In genomic region chr12:40207551-40207950, GRCh38 we compare ENCODE assay signal across 21 cellular contexts. TPM values are rescaled to one million over a fixed set of nuclear protein-coding genes. Genes with fewer than 3 reads are reported as not detected.
DNase-seq lines count a peak whose midpoint lies in the region; ATAC-seq, FAIRE-seq and TF ChIP-seq lines count a peak whose summit lies in the region.
"Had no signal": no experiment of that assay in that cellular context is flagged by ENCODE, and none has a peak within 500 bp of the region (broad histone marks: within the 10 kb centered on the region; RNA-seq: fewer than 3 reads in every experiment).

No MANE protein-coding gene starts in this region.

- no peaks in the 10 kb centered on the region for H3K36me3 Mint-ChIP-seq in MCF 10A (ENCODE audit: insufficient read depth, unreplicated experiment)

- dilution Hi-C loops in keratinocyte (cut with MboI; ENCODE audit: extremely low pct_ligation_motif_present, low sequenced_read_pairs), result no loop called here

- H3K9ac ChIP-seq in keratinocyte (ENCODE audit: control insufficient read depth, extremely low read depth, insufficient read depth, low read length), result no peak overlapping the region
- H3K9ac ChIP-seq: KMS-11 had no signal

- ATAC-seq in HG03378 (IDR thresholded peaks at IDR 0.05; ENCODE audit: unreplicated experiment) (no peak), GM21515 (IDR thresholded peaks at IDR 0.05; ENCODE audit: unreplicated experiment) (no peak), HG03039 (IDR thresholded peaks at IDR 0.05; ENCODE audit: unreplicated experiment) (no peak)

- H3K9me3 Mint-ChIP-seq in MCF 10A (ENCODE audit: unreplicated experiment), result no peaks in the 10 kb centered on the region
- H3K9me3 Mint-ChIP-seq: CD4-positive, alpha-beta T cell had no signal

- H3K27me3 ChIP-seq in breast epithelium (no peaks in the 10 kb centered on the region), bronchial epithelial cell (ENCODE audit: control insufficient read depth, insufficient read depth, low read length) (no peaks in the 10 kb centered on the region), keratinocyte (ENCODE audit: control insufficient read depth, extremely low read depth, insufficient read depth, low read length) (no peaks in the 10 kb centered on the region)

- H3K4me2 ChIP-seq in keratinocyte (ENCODE audit: control insufficient read depth, extremely low read depth, insufficient read depth, low read depth, low read length), result peak overlapping the region; percentile 24
- H3K4me2 ChIP-seq: KMS-11 had no signal

- no peak overlapping the region for H3K4me3 Mint-ChIP-seq in MCF 10A (ENCODE audit: unreplicated experiment)
- H3K4me3 Mint-ChIP-seq: CD4-positive, alpha-beta T cell had no signal

- no peaks in the 10 kb centered on the region for H4K20me1 ChIP-seq in keratinocyte (ENCODE audit: control insufficient read depth, extremely low read depth, insufficient read depth, low read length)

- DNase-seq in MCF 10A (ENCODE audit: unreplicated experiment) (peak; percentile 96), breast epithelium (ENCODE audit: low spot score in 2 of 2) (no peak), bronchial epithelial cell (ENCODE audit: low read depth) (peak; percentile 93), keratinocyte (ENCODE audit: low read depth, low spot score) (peak; percentile 88), NCI-H526 (lab: John Stamatoyannopoulos, UW) (no peak)
- DNase-seq: 8988T; Caco-2; CD4-positive, alpha-beta T cell; GDM1; NCI-H1417 treated with DMSO at 0.1 percent for 48 hours; NCI-H1930; NCI-H446 treated with DMSO at 0.1 percent for 48 hours; NCI-H748 treated with DMSO at 0.1 percent for 48 hours; NK-92 treated with Interleukin-12 subunit alpha and Interleukin-12 subunit beta, amount 100 ng/mL, for 24 hours; OCI-M1; RPMI8226 had no signal

- no peaks in the 10 kb centered on the region for H3K36me3 ChIP-seq in breast epithelium
- no peaks in the 10 kb centered on the region for H3K36me3 ChIP-seq in bronchial epithelial cell (ENCODE audit: control insufficient read depth, insufficient read depth, low read length)
- H3K36me3 ChIP-seq in keratinocyte (ENCODE audit: control insufficient read depth in 2 of 2, extremely low read depth in 1 of 2, insufficient read depth in 2 of 2, low read length in 2 of 2), result no peaks in the 10 kb centered on the region

- H3K4me1 ChIP-seq in breast epithelium (no peaks in the 10 kb centered on the region), keratinocyte (ENCODE audit: control insufficient read depth, extremely low read depth, insufficient read depth, low read length) (peaks cover 10% of the 10 kb centered on the region)
- H3K4me1 ChIP-seq: Caco-2 had no signal

- BruUV-seq in MCF 10A (replicated peaks; lab: Mats Ljungman, UMichigan), result no TSS peak

- no peaks in the 10 kb centered on the region for H3K9me3 ChIP-seq in breast epithelium
- H3K9me3 ChIP-seq in keratinocyte (ENCODE audit: control insufficient read depth, low read depth, low read length), result no peaks in the 10 kb centered on the region
- H3K9me3 ChIP-seq: Caco-2 had no signal

- no peak for TF ChIP-seq CTCF in MCF 10A (IDR thresholded peaks at IDR 0.05; ENCODE audit: unreplicated experiment)
- no peak for TF ChIP-seq CTCF in breast epithelium (IDR thresholded peaks at IDR 0.05)
- TF ChIP-seq CTCF in bronchial epithelial cell (IDR thresholded peaks at IDR 0.05; ENCODE audit: insufficient read depth, low read length, severe bottlenecking), result no peak
- TF ChIP-seq CTCF in keratinocyte (optimal IDR thresholded peaks at IDR 0.05 in 1 of 3, IDR thresholded peaks at IDR 0.05 in 1 of 3, conservative IDR thresholded peaks at IDR 0.05 in 1 of 3; ENCODE audit: extremely low read depth in 1 of 3, insufficient read depth in 2 of 3, low read length in 3 of 3), result no peak

- H3K4me1 Mint-ChIP-seq in MCF 10A (ENCODE audit: insufficient read depth, unreplicated experiment), result peaks cover 19% of the 10 kb centered on the region

- no peaks in the 10 kb centered on the region for H3K27me3 Mint-ChIP-seq in MCF 10A (ENCODE audit: insufficient read depth, unreplicated experiment)
- H3K27me3 Mint-ChIP-seq: CD4-positive, alpha-beta T cell had no signal

- no peaks in the 10 kb centered on the region for H3K79me2 ChIP-seq in keratinocyte (ENCODE audit: control insufficient read depth, insufficient read depth, low read length)

- peak; percentile 60 for FAIRE-seq in bronchial epithelial cell (lab: Jason Lieb, UNC)
- FAIRE-seq in keratinocyte (lab: Jason Lieb, UNC), result peak; percentile 97
- FAIRE-seq: H1 had no signal

- POLR2A ChIA-PET in MCF 10A (lab: Yijun Ruan, JAX), result interaction anchor here (0.7 to 6.4 kb wide), 8 partner anchors 9 to 53 kb away, joined by 3 to 52 read pairs (median 3); partner anchors contain the start of gene LRRK2

- CTCF ChIA-PET in MCF 10A (lab: Yijun Ruan, JAX), result interaction anchor here (0.8 to 1.7 kb wide), 4 partner anchors 16 to 108 kb away, joined by 3 to 6 read pairs (median 4); no protein-coding TSS in a partner anchor

- intact Hi-C loops in MCF 10A (cut with micrococcal nuclease) (no loop called here), breast epithelium (cut with DNase I; ENCODE audit: low total_unique reads) (no loop called here)

- no peak for TF ChIP-seq POLR2A in breast epithelium (IDR thresholded peaks at IDR 0.05)

- no peak overlapping the region for H2AFZ ChIP-seq in keratinocyte (ENCODE audit: control insufficient read depth, low read length)

- H3K9me1 ChIP-seq in keratinocyte (ENCODE audit: control insufficient read depth, extremely low read depth, insufficient read depth, low read length), result no peaks in the 10 kb centered on the region

- no peak overlapping the region for H3K4me3 ChIP-seq in breast epithelium
- no peak overlapping the region for H3K4me3 ChIP-seq in bronchial epithelial cell (ENCODE audit: low read depth, low read length)
- H3K4me3 ChIP-seq in keratinocyte (ENCODE audit: control insufficient read depth in 2 of 3, extremely low read depth in 1 of 3, insufficient read depth in 2 of 3, low read depth in 1 of 3, low read length in 3 of 3), result no peak overlapping the region

- H3K27ac Mint-ChIP-seq in MCF 10A (ENCODE audit: low read depth, unreplicated experiment), result peak overlapping the region; percentile 77
- H3K27ac Mint-ChIP-seq: CD4-positive, alpha-beta T cell had no signal

- no peak overlapping the region for H3K27ac ChIP-seq in breast epithelium
- H3K27ac ChIP-seq in keratinocyte (ENCODE audit: control insufficient read depth, insufficient read depth, low read length), result no peak overlapping the region
- H3K27ac ChIP-seq: KMS-11 had no signal

RNA-seq across cellular contexts. Expression of gene LRRK2, which starts 17.2 kb away (rescaled TPM):
- total RNA-seq in MCF 10A (2022) (4.2 and 4.5 TPM in 2 replicates), breast epithelium (10 to 100 TPM; 11.1 to 30.9 (median 13.5) TPM), bronchial epithelial cell (0.26 and 0.90 TPM in 2 replicates)
- 0.07 to 0.26 TPM (median 0.25 TPM) in 3 replicates for polyA plus RNA-seq in keratinocyte
- 0.17 TPM for polyA plus RNA-seq in keratinocyte (2011; ENCODE audit: low read depth)
- polyA plus RNA-seq in keratinocyte (2011; cell fraction: cytosol; rRNA removed), result 0.06 and 0.17 TPM in 2 replicates
- polyA plus RNA-seq in keratinocyte (2011; cell fraction: nucleus; rRNA removed), result 0.17 and 0.33 TPM in 2 replicates
- 0.09 and 0.27 TPM in 2 replicates for polyA plus RNA-seq in keratinocyte (2012; ENCODE audit: low replicate concordance)
- polyA minus RNA-seq in keratinocyte, result 0.16 to 0.23 TPM in 2 of 3 replicates, not detected in the other
- not detected for polyA minus RNA-seq in keratinocyte (2011; cell fraction: cytosol; rRNA and poly(A)+ RNA removed)
- polyA minus RNA-seq in keratinocyte (2011; cell fraction: nucleus; rRNA and poly(A)+ RNA removed), result 0.32 and 1.3 TPM in 2 replicates

Comparison
In these comparisons a context has a peak if more than half of its experiments do, and no peak if none do; other contexts are left out.
1. DNase-seq: peak in MCF 10A (single experiment), bronchial epithelial cell (single experiment) and keratinocyte (single experiment); none in breast epithelium (0 of 2) and NCI-H526 (0 of 2).